In the genomic region with DNA sequence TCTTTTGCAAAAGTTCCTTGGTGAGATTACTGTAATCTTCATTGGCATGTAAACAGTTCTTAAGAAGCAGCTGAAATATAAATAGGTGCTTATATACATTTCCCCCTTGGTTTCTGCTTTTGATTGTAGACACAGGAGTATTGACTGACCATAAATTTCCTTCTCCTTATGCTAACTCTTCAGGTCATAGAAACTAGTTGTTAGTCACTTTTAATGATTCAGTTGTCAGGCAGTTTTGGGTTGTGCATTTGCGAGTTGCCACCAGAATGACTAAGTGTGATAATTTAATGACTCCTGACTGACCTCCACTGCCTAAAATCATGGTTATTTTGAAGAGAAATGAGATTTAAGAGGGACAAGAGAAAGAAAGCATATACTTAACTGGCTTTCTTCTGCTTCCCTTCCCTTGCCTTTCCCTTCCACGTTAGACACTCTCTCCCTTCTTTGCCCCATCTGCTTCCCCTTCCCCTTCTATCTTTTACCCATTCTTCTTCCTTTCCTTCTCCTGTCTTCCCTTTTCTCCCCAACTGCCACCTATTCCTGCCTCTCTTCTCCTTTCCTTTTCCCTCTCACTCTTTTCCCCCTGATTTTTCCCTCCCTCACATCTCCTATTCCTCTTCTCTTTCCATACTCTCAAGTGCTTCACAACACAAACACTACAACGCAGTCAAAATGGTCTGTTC, we compare ENCODE assay signal across 18 cellular contexts. TPM values are rescaled to one million over a fixed set of nuclear protein-coding genes. Genes with fewer than 3 reads are reported as not detected.
DNase-seq lines count a peak whose midpoint lies in the region; ATAC-seq and TF ChIP-seq lines count a peak whose summit lies in the region.
"Had no signal": no experiment of that assay in that cellular context is flagged by ENCODE, and none has a peak within 500 bp of the region (broad histone marks: within the 10 kb centered on the region; RNA-seq: fewer than 3 reads in every experiment).

No MANE protein-coding gene starts in this region.

- TF ChIP-seq CTCF in left ventricle myocardium inferior (IDR thresholded peaks at IDR 0.05; ENCODE audit: borderline replicate concordance) (no peak), thoracic aorta (IDR thresholded peaks at IDR 0.05) (no peak)

- H3K4me3 ChIP-seq in left ventricle myocardium inferior (no peak overlapping the region), thoracic aorta (no peak overlapping the region)
- H3K4me3 ChIP-seq: SK-N-MC had no signal

- H3K4me1 ChIP-seq in left ventricle myocardium inferior (peaks cover 47% of the 10 kb centered on the region), thoracic aorta (ENCODE audit: control insufficient read depth in 1 of 2, low read depth in 2 of 2) (peaks cover 18 to 52% of the 10 kb centered on the region in 2 donors)
- H3K4me1 ChIP-seq: BE2C had no signal

- no peak for ATAC-seq in Right ventricle myocardium superior (ENCODE audit: poor library complexity)
- no peak for ATAC-seq in thoracic aorta (ENCODE audit: insufficient number of reproducible peaks, low FRiP score, low read depth)
- no peak for ATAC-seq in GM21423 (IDR thresholded peaks at IDR 0.05; ENCODE audit: unreplicated experiment)
- ATAC-seq in HG03460 (IDR thresholded peaks at IDR 0.05; ENCODE audit: unreplicated experiment): no peak

- no peaks in the 10 kb centered on the region for H3K27me3 ChIP-seq in left ventricle myocardium inferior (ENCODE audit: low read depth)
- no peaks in the 10 kb centered on the region for H3K27me3 ChIP-seq in thoracic aorta (replicated peaks; ENCODE audit: insufficient read depth)
- H3K27me3 ChIP-seq: BE2C had no signal

- no peaks in the 10 kb centered on the region for H3K9me3 Mint-ChIP-seq in T-helper 2 cell treated with Interferon-gamma antibody and Interleukin-4, amounts not matched to agents 5 μg/mL and 100 μg/mL, for 36 hours
- H3K9me3 Mint-ChIP-seq: H9 had no signal

- no peaks in the 10 kb centered on the region for H3K9me3 ChIP-seq in left ventricle myocardium inferior (replicated peaks)
- H3K9me3 ChIP-seq in thoracic aorta: no peaks in the 10 kb centered on the region
- H3K9me3 ChIP-seq: BE2C had no signal

- DNase-seq in left ventricle myocardium inferior (no peak), Right ventricle myocardium superior (no peak), epithelial cell of prostate (ENCODE audit: low read depth, low spot score) (peak; percentile 65), thoracic aorta (ENCODE audit: low spot score) (no peak), mucosa of gallbladder (ENCODE audit: low spot score) (no peak)
- DNase-seq in T-helper 2 cell treated with Interferon-gamma antibody and Interleukin-4, amounts not matched to agents 5 μg/mL and 100 μg/mL, for 36 hours (ENCODE audit: low spot score): peak; percentile 22
- DNase-seq: activated CD4-positive, alpha-beta T cell treated with anti-CD3 and anti-CD28 coated beads for 4 hours; BE2C; H9; mesendoderm; NCI-H1694; NCI-H774; posterior cingulate gyrus; stimulated activated naive CD4-positive, alpha-beta T cell had no signal

- peak overlapping the region; percentile 22 for H3K27ac ChIP-seq in left ventricle myocardium inferior (replicated peaks)
- H3K27ac ChIP-seq in epithelial cell of prostate: peak overlapping the region; percentile 56
- H3K27ac ChIP-seq in thoracic aorta: peak overlapping the region; percentile 42 to 50
- H3K27ac ChIP-seq: SK-N-MC had no signal

- H3K27me3 Mint-ChIP-seq in T-helper 2 cell treated with Interferon-gamma antibody and Interleukin-4, amounts not matched to agents 5 μg/mL and 100 μg/mL, for 36 hours (ENCODE audit: low read depth): no peaks in the 10 kb centered on the region

- intact Hi-C loops in left ventricle myocardium inferior (cut with micrococcal nuclease) (no loop called here), Right ventricle myocardium superior (cut with DNase I) (no loop called here)

- peaks cover 15% of the 10 kb centered on the region for H3K4me1 Mint-ChIP-seq in T-helper 2 cell treated with Interferon-gamma antibody and Interleukin-4, amounts not matched to agents 5 μg/mL and 100 μg/mL, for 36 hours (ENCODE audit: low read depth)
- H3K4me1 Mint-ChIP-seq: H9 had no signal

- H3K36me3 Mint-ChIP-seq in T-helper 2 cell treated with Interferon-gamma antibody and Interleukin-4, amounts not matched to agents 5 μg/mL and 100 μg/mL, for 36 hours (ENCODE audit: low read depth): peaks cover 53% of the 10 kb centered on the region

- peaks cover 84% of the 10 kb centered on the region for H3K36me3 ChIP-seq in left ventricle myocardium inferior
- peaks cover 25% of the 10 kb centered on the region for H3K36me3 ChIP-seq in thoracic aorta

- peak overlapping the region; percentile 39 for H3K27ac Mint-ChIP-seq in T-helper 2 cell treated with Interferon-gamma antibody and Interleukin-4, amounts not matched to agents 5 μg/mL and 100 μg/mL, for 36 hours

- no peak overlapping the region for H3K4me3 Mint-ChIP-seq in T-helper 2 cell treated with Interferon-gamma antibody and Interleukin-4, amounts not matched to agents 5 μg/mL and 100 μg/mL, for 36 hours
- H3K4me3 Mint-ChIP-seq: H9 had no signal

RNA-seq across cellular contexts. Expression of a gene that starts 12.3 kb away (rescaled TPM):
- total RNA-seq in left ventricle myocardium inferior: 33.8 TPM
- 35.4 TPM for total RNA-seq in Right ventricle myocardium superior
- total RNA-seq in thoracic aorta: 10 to 100 TPM; 48.3 to 87.9 TPM
- total RNA-seq in mucosa of gallbladder: 64.8 TPM

RNA-seq across cellular contexts. Expression of a gene that starts 22.6 kb away (rescaled TPM):
- total RNA-seq in left ventricle myocardium inferior: not detected
- total RNA-seq in Right ventricle myocardium superior: not detected
- total RNA-seq in thoracic aorta: not detected
- not detected for total RNA-seq in mucosa of gallbladder
- total RNA-seq: Daoy, H9 had no signal

RNA-seq across cellular contexts. Expression of a gene that starts 46.8 kb away (rescaled TPM):
- total RNA-seq in left ventricle myocardium inferior (0.27 TPM), Right ventricle myocardium superior (0.24 TPM), thoracic aorta (10 to 100 TPM; 16.7 to 36.4 TPM), mucosa of gallbladder (8.3 TPM)

Comparison
In these comparisons a context has a peak if more than half of its experiments do, and no peak if none do; other contexts are left out.
1. DNase-seq: peak in T-helper 2 cell treated with Interferon-gamma antibody and Interleukin-4, amounts not matched to agents 5 μg/mL and 100 μg/mL, for 36 hours (single experiment) and epithelial cell of prostate (single experiment); none in left ventricle myocardium inferior (single experiment), Right ventricle myocardium superior (single experiment), thoracic aorta (single experiment) and mucosa of gallbladder (single experiment).
2. Peak in every context shown above with its lines, with median percentiles within 50 percentile points of each other: H3K27ac ChIP-seq.